ENCODE assay signal across 8 cellular contexts in the genomic region with DNA sequence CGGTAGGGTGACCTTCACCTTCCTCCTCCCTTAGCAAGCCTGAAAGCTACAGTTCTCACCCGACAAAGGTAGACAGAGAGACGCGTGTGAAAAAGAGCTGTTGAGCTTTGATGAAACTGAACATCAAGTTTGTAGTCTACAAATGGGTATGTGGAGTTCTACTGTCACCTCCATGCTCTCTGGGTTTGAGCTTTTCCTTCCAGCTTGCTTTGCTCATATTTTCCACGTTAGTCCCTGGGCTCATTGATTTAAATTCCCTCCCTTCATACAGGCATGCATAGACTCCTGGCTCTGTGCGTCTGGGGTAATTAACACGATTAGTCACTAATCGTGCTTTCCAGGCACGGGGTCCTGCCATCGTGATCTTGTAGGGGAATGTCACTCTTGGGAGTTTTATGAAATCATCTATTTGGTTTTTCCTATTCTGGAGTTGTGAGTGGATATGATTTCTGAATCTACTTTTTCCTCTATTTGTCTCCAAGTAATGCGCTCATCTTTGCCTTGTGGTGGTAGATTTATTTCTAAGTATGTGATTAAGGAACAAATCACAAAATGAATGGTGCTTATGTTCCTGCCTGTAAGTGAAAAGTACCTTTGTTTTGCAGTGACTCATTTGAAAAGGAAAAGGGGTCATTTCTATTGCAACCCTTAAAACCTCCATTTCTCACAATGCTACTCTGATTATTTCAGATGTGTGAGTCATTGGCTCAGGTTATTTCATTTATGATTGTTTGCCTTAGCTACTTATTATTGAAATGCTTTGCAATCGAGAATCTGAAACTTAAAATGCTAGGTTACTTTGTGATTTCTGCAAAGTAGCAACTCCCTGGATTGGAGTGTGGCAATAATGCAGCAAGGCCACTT.
DNase-seq lines count a peak whose midpoint lies in the region; ATAC-seq and TF ChIP-seq lines count a peak whose summit lies in the region.

No MANE protein-coding gene starts in this region.

- H3K4me3 Mint-ChIP-seq in activated CD4-positive, alpha-beta T cell treated with anti-CD3 and anti-CD28 coated beads, Interleukin-2, amount 10 ng/mL, durations not matched to agents 24 days and 14 days = peak overlapping the region; percentile 67
- H3K4me3 Mint-ChIP-seq in mesothelial cell of epicardium = no peak overlapping the region

- intact Hi-C loops in activated CD4-positive, alpha-beta T cell treated with anti-CD3 and anti-CD28 coated beads, Interleukin-2, amount 10 ng/mL, durations not matched to agents 24 days and 14 days (cut with micrococcal nuclease) = loop anchor here (1.0 to 5.0 kb wide), 9 partner anchors 34 to 227 kb away; partner anchors contain the start of genes TMEM242 and ZDHHC14
- intact Hi-C loops in PC-9 (cut with micrococcal nuclease; ENCODE audit: unreplicated experiment) = no loop called here

- no peaks in the 10 kb centered on the region for H3K9me3 ChIP-seq in PC-9 (ENCODE audit: insufficient read depth, low read depth)
- H3K9me3 ChIP-seq in endocrine pancreas (ENCODE audit: control insufficient read depth, low read length) = no peaks in the 10 kb centered on the region

- BruUV-seq in PC-9 (replicated peaks; lab: Mats Ljungman, UMichigan) = no TSS peak

- H3K9ac ChIP-seq in endocrine pancreas (ENCODE audit: control insufficient read depth, insufficient read depth, low read length) = no peak overlapping the region

- H2AFZ ChIP-seq in PC-9 = peak overlapping the region; percentile 73

- H3K9me2 ChIP-seq in PC-9 (ENCODE audit: insufficient read depth) = no peaks in the 10 kb centered on the region

- ATAC-seq in HG02938 (IDR thresholded peaks at IDR 0.05; ENCODE audit: unreplicated experiment) = peak; percentile 89

- peaks cover 7% of the 10 kb centered on the region; the same call in 1 of the 2 replicates for H3K79me2 ChIP-seq in PC-9 (ENCODE audit: low read depth)

- no peaks in the 10 kb centered on the region for H4K20me1 ChIP-seq in PC-9 (ENCODE audit: insufficient read depth)

- peaks cover 11% of the 10 kb centered on the region for H3K36me3 Mint-ChIP-seq in activated CD4-positive, alpha-beta T cell treated with anti-CD3 and anti-CD28 coated beads, Interleukin-2, amount 10 ng/mL, durations not matched to agents 24 days and 14 days (ENCODE audit: low read depth)
- no peaks in the 10 kb centered on the region for H3K36me3 Mint-ChIP-seq in mesothelial cell of epicardium

- peak overlapping the region; percentile 43; the same call in 1 of the 2 replicates for H3K4me3 ChIP-seq in PC-9
- peak overlapping the region; percentile 15 for H3K4me3 ChIP-seq in endocrine pancreas (ENCODE audit: control insufficient read depth, insufficient read depth, low read length)
- no peak overlapping the region for H3K4me3 ChIP-seq in skeletal muscle cell (ENCODE audit: low read depth, low read length)

- peaks cover 21% of the 10 kb centered on the region for H3F3A ChIP-seq in PC-9 (ENCODE audit: insufficient read depth, low read depth)

- POLR2A ChIA-PET in PC-9 (lab: Charles Lee; ENCODE audit: unreplicated experiment) = no interaction called here

- DNase-seq in activated CD4-positive, alpha-beta T cell treated with anti-CD3 and anti-CD28 coated beads, Interleukin-2, amount 10 ng/mL, durations not matched to agents 24 days and 14 days = peak; percentile 76
- DNase-seq in activated CD4-positive, alpha-beta T cell treated with anti-CD3 and anti-CD28 coated beads, Interleukin-2, amount 50 U/mL, for 4 hours = no peak
- peak in 1 of 2 experiments; percentile 91 for DNase-seq in PC-9
- peak; percentile 65 for DNase-seq in skeletal muscle cell (ENCODE audit: low read depth)
- DNase-seq in mesothelial cell of epicardium (ENCODE audit: low spot score in 2 of 2, unreplicated experiment in 2 of 2) = no peak
- no peak for DNase-seq in activated gamma-delta T cell (lab: John Stamatoyannopoulos, UW)

- H3K27ac ChIP-seq in PC-9 = peak overlapping the region; percentile 95

- H3K27ac Mint-ChIP-seq in activated CD4-positive, alpha-beta T cell treated with anti-CD3 and anti-CD28 coated beads, Interleukin-2, amount 10 ng/mL, durations not matched to agents 24 days and 14 days = peak overlapping the region; percentile 80
- H3K27ac Mint-ChIP-seq in mesothelial cell of epicardium = no peak overlapping the region

- H3K27me3 ChIP-seq in PC-9 (ENCODE audit: insufficient read depth, low read depth) (no peaks in the 10 kb centered on the region), endocrine pancreas (ENCODE audit: control insufficient read depth, insufficient read depth, low read length) (no peaks in the 10 kb centered on the region)

- CTCF ChIA-PET in PC-9 (lab: Charles Lee) = no interaction called here

- TF ChIP-seq CTCF in PC-9 (conservative IDR thresholded peaks at IDR 0.05) (no peak), mesothelial cell of epicardium (IDR thresholded peaks at IDR 0.05; ENCODE audit: unreplicated experiment) (no peak)

- H3K4me1 ChIP-seq in PC-9 (replicated peaks; ENCODE audit: insufficient read depth) (peaks cover 46% of the 10 kb centered on the region), endocrine pancreas (ENCODE audit: control insufficient read depth, insufficient read depth, low read length) (peaks cover 16% of the 10 kb centered on the region)

- peaks cover 8% of the 10 kb centered on the region for H3K27me3 Mint-ChIP-seq in activated CD4-positive, alpha-beta T cell treated with anti-CD3 and anti-CD28 coated beads, Interleukin-2, amount 10 ng/mL, durations not matched to agents 24 days and 14 days
- no peaks in the 10 kb centered on the region for H3K27me3 Mint-ChIP-seq in mesothelial cell of epicardium (ENCODE audit: low read depth)

- H3K4me2 ChIP-seq in PC-9 = peak overlapping the region; percentile 75

- no peaks in the 10 kb centered on the region for H3K36me3 ChIP-seq in PC-9 (ENCODE audit: low read depth)
- H3K36me3 ChIP-seq in endocrine pancreas (ENCODE audit: control insufficient read depth, insufficient read depth, low read length) = no peaks in the 10 kb centered on the region

- H3K9me3 Mint-ChIP-seq in activated CD4-positive, alpha-beta T cell treated with anti-CD3 and anti-CD28 coated beads, Interleukin-2, amount 10 ng/mL, durations not matched to agents 24 days and 14 days = peaks cover 7% of the 10 kb centered on the region
- H3K9me3 Mint-ChIP-seq in mesothelial cell of epicardium = no peaks in the 10 kb centered on the region

- H3K4me1 Mint-ChIP-seq in activated CD4-positive, alpha-beta T cell treated with anti-CD3 and anti-CD28 coated beads, Interleukin-2, amount 10 ng/mL, durations not matched to agents 24 days and 14 days = peaks cover 49% of the 10 kb centered on the region
- H3K4me1 Mint-ChIP-seq in mesothelial cell of epicardium = peaks cover 32% of the 10 kb centered on the region

Comparison
In these comparisons a context has a peak if more than half of its experiments do, and no peak if none do; other contexts are left out.
1. DNase-seq: peak in activated CD4-positive, alpha-beta T cell treated with anti-CD3 and anti-CD28 coated beads, Interleukin-2, amount 10 ng/mL, durations not matched to agents 24 days and 14 days (single experiment) and skeletal muscle cell (single experiment); none in activated CD4-positive, alpha-beta T cell treated with anti-CD3 and anti-CD28 coated beads, Interleukin-2, amount 50 U/mL, for 4 hours (0 of 2), mesothelial cell of epicardium (0 of 2) and activated gamma-delta T cell (single experiment).